ENCODE assay signal across 8 cellular contexts in the genomic region with DNA sequence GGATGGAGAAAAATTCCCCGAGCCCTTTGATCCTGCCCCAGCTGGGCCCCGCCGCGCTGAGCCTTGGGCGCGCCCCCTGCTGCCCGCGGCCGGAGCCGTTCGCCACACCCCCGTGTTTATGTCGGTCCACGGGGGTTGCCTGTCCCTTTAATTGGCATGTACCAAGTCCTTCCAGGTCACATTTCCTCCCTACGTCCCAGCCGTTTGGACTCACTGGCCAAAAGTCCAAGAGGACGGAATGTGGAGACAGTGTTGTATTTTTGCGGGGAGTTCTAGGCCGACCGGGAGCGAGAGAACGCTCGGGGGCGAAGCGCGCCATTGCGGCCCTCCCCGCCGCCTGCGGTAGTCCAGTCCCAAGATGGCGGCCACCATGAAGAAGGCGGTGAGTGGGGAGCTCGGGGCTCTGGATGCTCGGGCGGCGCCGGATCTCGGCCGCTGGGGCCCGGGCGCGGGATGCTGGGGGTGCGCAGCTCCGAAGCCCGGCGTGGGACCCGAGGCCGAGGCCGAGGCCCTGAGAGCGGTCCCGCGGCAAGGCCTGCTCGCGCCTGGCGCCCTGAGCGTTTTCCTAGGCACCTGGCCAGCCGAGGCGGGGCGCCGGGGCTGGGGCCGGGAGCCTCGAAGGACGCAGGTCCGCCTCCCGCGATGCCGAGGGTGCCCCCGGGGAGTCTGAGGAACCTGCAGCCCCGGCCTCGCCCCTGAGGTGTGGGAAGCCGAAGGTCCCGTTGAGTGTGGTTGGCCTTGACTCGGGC. TPM values are rescaled to one million over a fixed set of nuclear protein-coding genes. Genes with fewer than 3 reads are reported as not detected.
DNase-seq lines count a peak whose midpoint lies in the region; ATAC-seq and TF ChIP-seq lines count a peak whose summit lies in the region.

A gene with protein sequence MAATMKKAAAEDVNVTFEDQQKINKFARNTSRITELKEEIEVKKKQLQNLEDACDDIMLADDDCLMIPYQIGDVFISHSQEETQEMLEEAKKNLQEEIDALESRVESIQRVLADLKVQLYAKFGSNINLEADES (plus strand): TSS at position 345 of the 749 bp plus-strand sequence. CDS start 14 bp downstream, at position 359.

- no peaks in the 10 kb centered on the region for H3K27me3 ChIP-seq in mammary epithelial cell (ENCODE audit: insufficient read depth, low read length)

- H3K4me1 ChIP-seq in mammary epithelial cell (ENCODE audit: insufficient read depth, low read length): peaks cover 11% of the 10 kb centered on the region

- H3K4me2 ChIP-seq in mammary epithelial cell (ENCODE audit: insufficient read depth, low read depth, low read length): peak within 1 kb of the TSS; percentile 87

- dilution Hi-C loops in mammary epithelial cell (cut with HindIII; ENCODE audit: low sequenced_read_pairs): no loop called here

- in situ Hi-C loops in mammary epithelial cell (cut with MboI; ENCODE audit: low sequenced_read_pairs in 2 of 2): loop anchor here in 1 of 2 donors (10.0 kb wide), 1 partner anchor 263 kb away; no protein-coding TSS in a partner anchor

- no peaks in the 10 kb centered on the region for H4K20me1 ChIP-seq in mammary epithelial cell (ENCODE audit: insufficient read depth, low read length)

- peak within 1 kb of the TSS; percentile 99 for H2AFZ ChIP-seq in mammary epithelial cell (ENCODE audit: low read depth, low read length)

- H3K4me3 ChIP-seq in WI38 (ENCODE audit: low read depth, low read length): peak within 1 kb of the TSS; percentile 97
- peak within 1 kb of the TSS; percentile 74 to 98 (median 91) for H3K4me3 ChIP-seq in mammary epithelial cell (replicated peaks in 1 of 3; ENCODE audit: insufficient read depth in 1 of 3, low read depth in 2 of 3, low read length in 3 of 3)

- DNase-seq in AG08396 (ENCODE audit: low spot score): peak; percentile 96
- DNase-seq in NCI-H2171 treated with DMSO at 0.1 percent for 48 hours (lab: John Stamatoyannopoulos, UW): peak; percentile 87
- DNase-seq in mammary epithelial cell: peak; percentile 84
- peak; percentile 84 for DNase-seq in inferior parietal cortex (ENCODE audit: extremely low spot score)
- peak; percentile 63 to 75 for DNase-seq in stimulated activated CD4-positive, alpha-beta T cell treated with anti-CD3 and anti-CD28 coated beads, Interleukin-12 subunit alpha, Interleukin-12 subunit beta, amount 100 ng/mL, for 24 hours (ENCODE audit: low read depth in 2 of 2)

- intact Hi-C loops in mammary epithelial cell (cut with micrococcal nuclease): no loop called here

- no peaks in the 10 kb centered on the region for H3K36me3 ChIP-seq in mammary epithelial cell (ENCODE audit: insufficient read depth, low read length)

- H3K79me2 ChIP-seq in mammary epithelial cell (ENCODE audit: insufficient read depth, low read length): peaks cover 50% of the 10 kb centered on the region

- ATAC-seq in GM18868 (IDR thresholded peaks at IDR 0.05; ENCODE audit: unreplicated experiment): peak; percentile 95
- peak; percentile 95 for ATAC-seq in HG03103 (IDR thresholded peaks at IDR 0.05; ENCODE audit: low read depth, unreplicated experiment)

- H3K27ac ChIP-seq in mammary epithelial cell (ENCODE audit: insufficient read depth, low read depth, low read length): peak within 1 kb of the TSS; percentile 99

- CTCF ChIA-PET in mammary epithelial cell (lab: Charles Lee; ENCODE audit: low non-redundant PET): interaction anchor here (0.6 to 0.7 kb wide), 3 partner anchors 9 to 328 kb away, joined by 3 read pairs; no protein-coding TSS in a partner anchor

- BruUV-seq in mammary epithelial cell (replicated peaks; lab: Mats Ljungman, UMichigan): no TSS peak

- WGBS in mammary epithelial cell (ENCODE audit: low coverage, missing lambda C conversion rate): under 1% methylated on average over 25 of the region's 73 CpGs

- TF ChIP-seq CTCF in WI38 (IDR thresholded peaks at IDR 0.05; ENCODE audit: low read depth, low read length) (peak; percentile 89), mammary epithelial cell (conservative IDR thresholded peaks at IDR 0.05 in 1 of 2, IDR thresholded peaks at IDR 0.05 in 1 of 2; ENCODE audit: extremely low read depth in 1 of 2, insufficient read depth in 1 of 2, low read depth in 1 of 2, low read length in 2 of 2) (peak; percentile 65 to 91)

- peak within 1 kb of the TSS; percentile 99 for H3K9ac ChIP-seq in mammary epithelial cell (ENCODE audit: insufficient read depth, low read length)

- H3K9me3 ChIP-seq in mammary epithelial cell (replicated peaks; ENCODE audit: insufficient read depth, low read length): no peaks in the 10 kb centered on the region

RNA-seq across cellular contexts. Expression of the gene that starts here (rescaled TPM):
- 10 to 100 TPM; 28.9 to 45.3 TPM for total RNA-seq in mammary epithelial cell
- polyA plus RNA-seq in mammary epithelial cell: 28.4 TPM
- polyA minus RNA-seq in mammary epithelial cell: 0.41 TPM

Comparison
In these comparisons a context has a peak if more than half of its experiments do, and no peak if none do; other contexts are left out.
1. Peak in every context shown above with its lines: DNase-seq, ATAC-seq, H3K4me3 ChIP-seq and H3K27ac ChIP-seq.